Comparison of ENCODE assay signal across 20 cellular contexts in the genomic region with DNA sequence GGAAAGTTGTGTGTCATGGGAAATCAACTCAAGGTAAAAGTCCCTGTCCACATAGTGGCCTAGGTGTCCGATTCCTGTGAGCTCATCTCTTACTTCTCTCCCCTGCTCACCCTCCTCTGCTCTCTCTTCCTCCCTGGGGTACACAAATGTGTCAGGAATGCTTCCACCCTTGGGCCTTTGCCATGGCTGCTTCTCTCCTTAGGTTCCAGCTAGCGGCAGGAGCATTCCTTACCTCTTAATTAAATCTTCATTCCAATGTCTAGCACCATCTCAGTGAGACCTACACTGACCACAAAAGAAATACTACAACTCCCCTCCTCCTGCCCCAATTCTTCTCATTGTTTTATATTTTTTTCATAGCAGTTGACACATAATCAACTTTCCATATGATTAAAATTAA.
DNase-seq lines count a peak whose midpoint lies in the region; ATAC-seq, FAIRE-seq and TF ChIP-seq lines count a peak whose summit lies in the region.
"Had no signal": no experiment of that assay in that cellular context is flagged by ENCODE, and none has a peak within 500 bp of the region (broad histone marks: within the 10 kb centered on the region; RNA-seq: fewer than 3 reads in every experiment).

No MANE protein-coding gene starts in this region.

- no peak overlapping the region for H4K91ac ChIP-seq in mesenchymal stem cell (ENCODE audit: low read length)

- H3K4me3 ChIP-seq in BJ (ENCODE audit: low read depth, low read length) = no peak overlapping the region
- H3K4me3 ChIP-seq in brain microvascular endothelial cell (ENCODE audit: low read depth, low read length) = no peak overlapping the region
- H3K4me3 ChIP-seq in mesenchymal stem cell (ENCODE audit: insufficient read depth in 1 of 2, low read depth in 1 of 2, low read length in 2 of 2) = no peak overlapping the region
- no peak overlapping the region for H3K4me3 ChIP-seq in small intestine (ENCODE audit: low read depth in 1 of 2, low read length in 2 of 2)
- H3K4me3 ChIP-seq: breast epithelium had no signal

- FAIRE-seq in small intestine (lab: Jason Lieb, UNC) = no peak

- TF ChIP-seq RAD21 in Ishikawa (IDR thresholded peaks at IDR 0.05; ENCODE audit: low read depth) = no peak

- H2AK5ac ChIP-seq in mesenchymal stem cell (ENCODE audit: low read length, severe bottlenecking) = no peak overlapping the region

- intact Hi-C loops in left colon (cut with DNase I, micrococcal nuclease) = no loop called here

- no peak overlapping the region for H2BK12ac ChIP-seq in mesenchymal stem cell (ENCODE audit: low read length in 2 of 2)

- H3K18ac ChIP-seq in mesenchymal stem cell (ENCODE audit: low read depth in 1 of 2, low read length in 2 of 2) = no peak overlapping the region

- no peak overlapping the region for H3K14ac ChIP-seq in mesenchymal stem cell (ENCODE audit: low read length in 2 of 2)

- no peak overlapping the region for H4K8ac ChIP-seq in mesenchymal stem cell (ENCODE audit: low read length)

- H3K27ac ChIP-seq in brain microvascular endothelial cell (no peak overlapping the region), mesenchymal stem cell (ENCODE audit: low read length, poor library complexity, severe bottlenecking) (peak overlapping the region; percentile 46), small intestine (ENCODE audit: low read depth in 1 of 2, low read length in 1 of 2) (no peak overlapping the region)
- H3K27ac ChIP-seq: breast epithelium had no signal

- H3K9ac ChIP-seq in mesenchymal stem cell (ENCODE audit: low read length) = no peak overlapping the region

- H3K36me3 ChIP-seq in BJ (ENCODE audit: control insufficient read depth, insufficient read depth, low read length) (no peaks in the 10 kb centered on the region), brain microvascular endothelial cell (replicated peaks) (no peaks in the 10 kb centered on the region), mesenchymal stem cell (ENCODE audit: control insufficient read depth in 1 of 2, insufficient read depth in 2 of 2, low read depth in 1 of 2, low read length in 2 of 2) (no peaks in the 10 kb centered on the region), small intestine (ENCODE audit: control insufficient read depth in 2 of 2, insufficient read depth in 2 of 2, low read length in 2 of 2) (no peaks in the 10 kb centered on the region)
- H3K36me3 ChIP-seq: breast epithelium had no signal

- no peak overlapping the region for H2AFZ ChIP-seq in mesenchymal stem cell (ENCODE audit: low read depth, low read length)

- no peak overlapping the region for H2BK15ac ChIP-seq in mesenchymal stem cell (ENCODE audit: low read depth, poor library complexity, severe bottlenecking)

- no peak overlapping the region for H3K4me3 Mint-ChIP-seq in activated T-cell treated with anti-CD3 and anti-CD28 coated beads, Interleukin-2, amount 50 U/mL, for 72 hours

- no peak overlapping the region for H2BK5ac ChIP-seq in mesenchymal stem cell (ENCODE audit: low read depth, low read length, poor library complexity, severe bottlenecking)

- H3K9me3 ChIP-seq in mesenchymal stem cell (ENCODE audit: control insufficient read depth, low read length) (peaks cover 3% of the 10 kb centered on the region), small intestine (ENCODE audit: control insufficient read depth, low read depth) (no peaks in the 10 kb centered on the region)
- H3K9me3 ChIP-seq: breast epithelium had no signal

- CTCF ChIA-PET in BJ (lab: Yijun Ruan, JAX) = no interaction called here

- H3K4me1 ChIP-seq in mesenchymal stem cell (ENCODE audit: control insufficient read depth, insufficient read depth, low read depth, low read length) (no peaks in the 10 kb centered on the region), small intestine (ENCODE audit: control insufficient read depth in 2 of 2, insufficient read depth in 1 of 2, low read depth in 1 of 2, low read length in 1 of 2) (no peaks in the 10 kb centered on the region)
- H3K4me1 ChIP-seq: breast epithelium had no signal

- in situ Hi-C loops in brain microvascular endothelial cell (cut with HindIII; ENCODE audit: low pct_ligation_motif_present, low sequenced_read_pairs) = no loop called here

- DNase-seq in BJ (ENCODE audit: low read depth) (peak; percentile 23), brain microvascular endothelial cell (peak; percentile 14), mesenchymal stem cell (peak; percentile 4), left colon (no peak), small intestine (no peak)
- no peak for DNase-seq in activated CD4-positive, CD25-positive, alpha-beta regulatory T cell treated with anti-CD3 and anti-CD28 coated beads, Interleukin-2, amount 50 U/mL, for 72 hours
- no peak for DNase-seq in activated T-cell treated with anti-CD3 and anti-CD28 coated beads, Interleukin-2, amount 50 U/mL, for 72 hours
- DNase-seq: activated CD4-positive, alpha-beta T cell treated with anti-CD3 and anti-CD28 coated beads, Interleukin-2, amount 50 U/mL, for 1 hour; activated naive CD4-positive, alpha-beta T cell treated with anti-CD3 and anti-CD28 coated beads, Interleukin-2, amount 50 U/mL, for 16 hours; activated T-cell treated with anti-CD3 and anti-CD28 coated beads for 4 hours; effector CD4-positive, alpha-beta T cell; hypothalamus; KBM-7; left ventricle myocardium superior; NCI-H1105; NCI-H774; stimulated activated CD4-positive, alpha-beta T cell treated with anti-CD3 and anti-CD28 coated beads, Interleukin-4, amount 100 ng/mL, for 4 hours; stimulated activated CD8-positive, alpha-beta memory T cell treated with anti-CD3 and anti-CD28 coated beads, Interleukin-4, amount 100 ng/mL, for 48 hours had no signal

- no peak for ATAC-seq in left colon
- no peak for ATAC-seq in activated T-cell treated with anti-CD3 and anti-CD28 coated beads, Interleukin-2, amount 50 U/mL, for 72 hours (replicated peaks in 1 of 2)
- ATAC-seq: left ventricle myocardium superior had no signal

- H3K27me3 Mint-ChIP-seq in activated T-cell treated with anti-CD3 and anti-CD28 coated beads, Interleukin-2, amount 50 U/mL, for 72 hours (ENCODE audit: low read depth) = no peaks in the 10 kb centered on the region

- no peak overlapping the region for H2BK120ac ChIP-seq in mesenchymal stem cell (ENCODE audit: low read depth, low read length)

- no peak for TF ChIP-seq CTCF in BJ (IDR thresholded peaks at IDR 0.05; ENCODE audit: insufficient read depth, low read depth, low read length)
- TF ChIP-seq CTCF in brain microvascular endothelial cell (IDR thresholded peaks at IDR 0.05; ENCODE audit: low read depth, low read length, missing control alignments) = no peak

- H3K4me2 ChIP-seq in mesenchymal stem cell (ENCODE audit: low read length, poor library complexity, severe bottlenecking) = no peak overlapping the region

- no peaks in the 10 kb centered on the region for H3K36me3 Mint-ChIP-seq in activated T-cell treated with anti-CD3 and anti-CD28 coated beads, Interleukin-2, amount 50 U/mL, for 72 hours (ENCODE audit: insufficient read depth in 2 of 2)

- no peaks in the 10 kb centered on the region for H3K27me3 ChIP-seq in BJ (ENCODE audit: control insufficient read depth, insufficient read depth, low read length)
- no peaks in the 10 kb centered on the region for H3K27me3 ChIP-seq in brain microvascular endothelial cell (replicated peaks)
- no peaks in the 10 kb centered on the region for H3K27me3 ChIP-seq in mesenchymal stem cell (ENCODE audit: control insufficient read depth in 1 of 2, insufficient read depth in 1 of 2, low read length in 2 of 2)
- H3K27me3 ChIP-seq in small intestine (ENCODE audit: control insufficient read depth in 2 of 2, insufficient read depth in 2 of 2, low read length in 2 of 2) = no peaks in the 10 kb centered on the region
- H3K27me3 ChIP-seq: breast epithelium had no signal

- H3K9me3 Mint-ChIP-seq in activated T-cell treated with anti-CD3 and anti-CD28 coated beads, Interleukin-2, amount 50 U/mL, for 72 hours = no peaks in the 10 kb centered on the region

- H3K23ac ChIP-seq in mesenchymal stem cell (ENCODE audit: low read length in 2 of 2) = no peak overlapping the region

- POLR2A ChIA-PET in BJ (lab: Charles Lee) = no interaction called here

- H3K27ac Mint-ChIP-seq in activated T-cell treated with anti-CD3 and anti-CD28 coated beads, Interleukin-2, amount 50 U/mL, for 72 hours = no peak overlapping the region

- no peak overlapping the region for H3K4ac ChIP-seq in mesenchymal stem cell (ENCODE audit: low read depth in 1 of 2, low read length in 2 of 2)

- WGBS in mesenchymal stem cell = 73% methylated on average over 2 of the region's 2 CpGs
- WGBS in small intestine, 3 donors = 83 to 95% (median 90%) methylated on average over 2 of the region's 2 CpGs

- H3K79me1 ChIP-seq in mesenchymal stem cell (replicated peaks; ENCODE audit: low read length, poor library complexity, severe bottlenecking) = no peaks in the 10 kb centered on the region

- H3K4me1 Mint-ChIP-seq in activated T-cell treated with anti-CD3 and anti-CD28 coated beads, Interleukin-2, amount 50 U/mL, for 72 hours (ENCODE audit: low read depth) = no peaks in the 10 kb centered on the region

- peak; percentile 36; the same call in 1 of the 2 replicates for TF ChIP-seq EP300 in Ishikawa (IDR thresholded peaks at IDR 0.05; ENCODE audit: borderline replicate concordance)

TF ChIP-seq in Ishikawa, 13 proteins besides CTCF, POLR2A, EP300 and RAD21:
- TF ChIP-seq TEAD4 (IDR thresholded peaks at IDR 0.05) (peak; percentile 46), NFIC (IDR thresholded peaks at IDR 0.05) (peak; percentile 29; the same call in 1 of the 2 replicates)
- TF ChIP-seq, protein P1, sequence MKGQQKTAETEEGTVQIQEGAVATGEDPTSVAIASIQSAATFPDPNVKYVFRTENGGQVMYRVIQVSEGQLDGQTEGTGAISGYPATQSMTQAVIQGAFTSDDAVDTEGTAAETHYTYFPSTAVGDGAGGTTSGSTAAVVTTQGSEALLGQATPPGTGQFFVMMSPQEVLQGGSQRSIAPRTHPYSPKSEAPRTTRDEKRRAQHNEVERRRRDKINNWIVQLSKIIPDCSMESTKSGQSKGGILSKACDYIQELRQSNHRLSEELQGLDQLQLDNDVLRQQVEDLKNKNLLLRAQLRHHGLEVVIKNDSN (IDR thresholded peaks at IDR 0.05) = no peak

Comparison
In these comparisons a context has a peak if more than half of its experiments do, and no peak if none do; other contexts are left out.
1. DNase-seq: peak in BJ (single experiment), brain microvascular endothelial cell (single experiment) and mesenchymal stem cell (single experiment); none in activated CD4-positive, CD25-positive, alpha-beta regulatory T cell treated with anti-CD3 and anti-CD28 coated beads, Interleukin-2, amount 50 U/mL, for 72 hours (single experiment), left colon (0 of 2), activated T-cell treated with anti-CD3 and anti-CD28 coated beads, Interleukin-2, amount 50 U/mL, for 72 hours (0 of 2) and small intestine (single experiment).